ENCODE assay signal across 21 cellular contexts in genomic region chrX:13836575-13836974, GRCh38. TPM values are rescaled to one million over a fixed set of nuclear protein-coding genes. Genes with fewer than 3 reads are reported as not detected.
DNase-seq lines count a peak whose midpoint lies in the region; ATAC-seq and TF ChIP-seq lines count a peak whose summit lies in the region.
"Had no signal": no experiment of that assay in that cellular context is flagged by ENCODE, and none has a peak within 500 bp of the region (broad histone marks: within the 10 kb centered on the region; RNA-seq: fewer than 3 reads in every experiment).

No MANE protein-coding gene starts in this region.

- H3K27me3 Mint-ChIP-seq in WTC11 (ENCODE audit: low read depth): no peaks in the 10 kb centered on the region
- H3K27me3 Mint-ChIP-seq in stimulated activated naive CD8-positive, alpha-beta T cell treated with anti-CD3 and anti-CD28 coated beads, Interleukin-15, amount 100 ng/mL, for 72 hours: no peaks in the 10 kb centered on the region

- no peaks in the 10 kb centered on the region for H3K27me3 ChIP-seq in fibroblast of lung (ENCODE audit: control insufficient read depth, insufficient read depth, low read length)
- H3K27me3 ChIP-seq: Peyer's patch had no signal

- no peak overlapping the region for H3K9ac ChIP-seq in fibroblast of lung (ENCODE audit: insufficient read depth, low read length)
- H3K9ac ChIP-seq: BLaER1 had no signal

- peaks cover 54% of the 10 kb centered on the region for H3K4me1 Mint-ChIP-seq in WTC11
- H3K4me1 Mint-ChIP-seq in stimulated activated naive CD8-positive, alpha-beta T cell treated with anti-CD3 and anti-CD28 coated beads, Interleukin-15, amount 100 ng/mL, for 72 hours: no peaks in the 10 kb centered on the region
- H3K4me1 Mint-ChIP-seq: CD4-positive, alpha-beta memory T cell; IgD-negative memory B cell had no signal

- TF ChIP-seq CTCF in WTC11 (IDR thresholded peaks at IDR 0.05) (no peak), fibroblast of lung (conservative IDR thresholded peaks at IDR 0.05 in 1 of 2, IDR thresholded peaks at IDR 0.05 in 1 of 2; ENCODE audit: low read depth in 1 of 2, low read length in 2 of 2) (no peak), GM13977 (IDR thresholded peaks at IDR 0.05; ENCODE audit: extremely low read depth, insufficient read depth, missing control alignments) (no peak)

- DNase-seq in HEK293T (ENCODE audit: extremely low spot score) (no peak), WTC11 (ENCODE audit: low spot score) (no peak), fibroblast of lung (ENCODE audit: low read depth in 2 of 2) (peak; percentile 6 to 35), renal cortical epithelial cell (ENCODE audit: low read depth) (peak; percentile 19), GM03348 (ENCODE audit: low spot score) (no peak), GM13977 (ENCODE audit: low spot score) (no peak)
- DNase-seq in stimulated activated naive CD8-positive, alpha-beta T cell treated with anti-CD3 and anti-CD28 coated beads, Interleukin-15, amount 100 ng/mL, for 72 hours: no peak
- DNase-seq: CD4-positive, alpha-beta memory T cell; DMS153; GDM1; HCEC 1CT; NCI-H1105; NCI-H2081 treated with DMSO at 0.1 percent for 48 hours; NCI-H446 treated with DMSO at 0.1 percent for 48 hours; NCI-H748 treated with DMSO at 0.1 percent for 48 hours; NK-92 treated with Interleukin-12 subunit alpha and Interleukin-12 subunit beta, amount 100 ng/mL, for 24 hours; Peyer's patch had no signal

- POLR2A ChIA-PET in HEK293T (lab: Yijun Ruan, JAX) (interaction anchor here (1.5 kb wide), 1 partner anchor 193 kb away, joined by 4 read pairs; the partner anchor contains the start of gene GEMIN8), WTC11 (lab: Charles Lee) (no interaction called here)

- no peaks in the 10 kb centered on the region for H3K9me3 Mint-ChIP-seq in WTC11
- H3K9me3 Mint-ChIP-seq in stimulated activated naive CD8-positive, alpha-beta T cell treated with anti-CD3 and anti-CD28 coated beads, Interleukin-15, amount 100 ng/mL, for 72 hours: no peaks in the 10 kb centered on the region
- H3K9me3 Mint-ChIP-seq: CD4-positive, alpha-beta memory T cell; IgD-negative memory B cell had no signal

- no peak overlapping the region for H3K4me2 ChIP-seq in fibroblast of lung (ENCODE audit: extremely low read depth, insufficient read depth, low read length)
- H3K4me2 ChIP-seq: A549 had no signal

- H3K4me1 ChIP-seq in fibroblast of lung (ENCODE audit: control insufficient read depth, extremely low read depth, insufficient read depth, low read length): no peaks in the 10 kb centered on the region
- H3K4me1 ChIP-seq: A549, Peyer's patch had no signal

- ATAC-seq in WTC11: no peak
- ATAC-seq in GM21367 (IDR thresholded peaks at IDR 0.05; ENCODE audit: unreplicated experiment): no peak
- no peak for ATAC-seq in stimulated activated naive CD8-positive, alpha-beta T cell treated with anti-CD3 and anti-CD28 coated beads, Interleukin-15, amount 100 ng/mL, for 72 hours
- ATAC-seq: A549 had no signal

- CTCF ChIA-PET in HEK293T (lab: Yijun Ruan, JAX) (no interaction called here), WTC11 (lab: Charles Lee) (no interaction called here)

- H4K20me1 ChIP-seq in fibroblast of lung (ENCODE audit: control insufficient read depth, extremely low read depth, insufficient read depth, low read length): no peaks in the 10 kb centered on the region

- in situ Hi-C loops in GM13977 (cut with MboI; ENCODE audit: low pct_unique_long_range_greater_than_20kb, low sequenced_read_pairs, unreplicated experiment): no loop called here

- H3K4me3 Mint-ChIP-seq in WTC11: peak overlapping the region; percentile 30
- H3K4me3 Mint-ChIP-seq in stimulated activated naive CD8-positive, alpha-beta T cell treated with anti-CD3 and anti-CD28 coated beads, Interleukin-15, amount 100 ng/mL, for 72 hours: no peak overlapping the region
- H3K4me3 Mint-ChIP-seq: CD4-positive, alpha-beta memory T cell; IgD-negative memory B cell had no signal

- no peaks in the 10 kb centered on the region for H3K36me3 ChIP-seq in fibroblast of lung (ENCODE audit: control insufficient read depth, insufficient read depth, low read length)
- H3K36me3 ChIP-seq: BLaER1, Peyer's patch had no signal

- H3K36me3 Mint-ChIP-seq in WTC11: no peaks in the 10 kb centered on the region
- H3K36me3 Mint-ChIP-seq: CD4-positive, alpha-beta memory T cell had no signal

- no peaks in the 10 kb centered on the region for H3K9me3 ChIP-seq in fibroblast of lung (ENCODE audit: control insufficient read depth, insufficient read depth, low read depth, low read length)
- H3K9me3 ChIP-seq: A549, BLaER1, Peyer's patch had no signal

- no peak overlapping the region for H3K27ac Mint-ChIP-seq in WTC11
- H3K27ac Mint-ChIP-seq in stimulated activated naive CD8-positive, alpha-beta T cell treated with anti-CD3 and anti-CD28 coated beads, Interleukin-15, amount 100 ng/mL, for 72 hours: no peak overlapping the region
- H3K27ac Mint-ChIP-seq: CD4-positive, alpha-beta memory T cell; IgD-negative memory B cell had no signal

- H3K27ac ChIP-seq in fibroblast of lung (ENCODE audit: insufficient read depth, low read length): no peak overlapping the region
- H3K27ac ChIP-seq: A549, BLaER1, Peyer's patch had no signal

- H3K4me3 ChIP-seq in fibroblast of lung (replicated peaks in 1 of 4; ENCODE audit: control extremely low read depth in 1 of 4, insufficient read depth in 1 of 4, low read depth in 3 of 4, low read length in 4 of 4): no peak overlapping the region
- H3K4me3 ChIP-seq: A549, BLaER1, Peyer's patch had no signal

- no peaks in the 10 kb centered on the region for H3K79me2 ChIP-seq in fibroblast of lung (ENCODE audit: control insufficient read depth, insufficient read depth, low read length)

- no peak overlapping the region for H2AFZ ChIP-seq in fibroblast of lung (ENCODE audit: low read length)

TF ChIP-seq in HEK293T, 16 proteins besides CTCF, POLR2A, EP300 and RAD21:
- TF ChIP-seq BHLHE40 (IDR thresholded peaks at IDR 0.05; ENCODE audit: borderline replicate concordance) (no peak), PKNOX1 (IDR thresholded peaks at IDR 0.05) (peak; percentile 76)
TF ChIP-seq in HEK293T: peak in this region for 1.

TF ChIP-seq in WTC11, 78 proteins besides CTCF, POLR2A, EP300 and RAD21 (continues in another document):
- no peak for TF ChIP-seq ZNF423 (CRISPR knock-in tag; IDR thresholded peaks at IDR 0.05)
- no peak for TF ChIP-seq CREB1 (CRISPR knock-in tag; IDR thresholded peaks at IDR 0.05)
- no peak for TF ChIP-seq TEAD4 (CRISPR knock-in tag; IDR thresholded peaks at IDR 0.05)
- no peak for TF ChIP-seq ZNF416 (CRISPR knock-in tag; IDR thresholded peaks at IDR 0.05)
- no peak for TF ChIP-seq ZNF138 (CRISPR knock-in tag; conservative IDR thresholded peaks at IDR 0.05)
- TF ChIP-seq GRHL2 (CRISPR knock-in tag; IDR thresholded peaks at IDR 0.05; ENCODE audit: insufficient replicate concordance, severe bottlenecking): no peak
- TF ChIP-seq ZNF425 (CRISPR knock-in tag; conservative IDR thresholded peaks at IDR 0.05): no peak
- TF ChIP-seq FOXP4 (CRISPR knock-in tag; IDR thresholded peaks at IDR 0.05): no peak
- TF ChIP-seq ZMAT4 (CRISPR knock-in tag; IDR thresholded peaks at IDR 0.05): no peak
- TF ChIP-seq NR1H2 (CRISPR knock-in tag; IDR thresholded peaks at IDR 0.05): no peak
- no peak for TF ChIP-seq ZNF396 (CRISPR knock-in tag; IDR thresholded peaks at IDR 0.05; ENCODE audit: borderline replicate concordance)
- TF ChIP-seq NFYB (CRISPR knock-in tag; conservative IDR thresholded peaks at IDR 0.05; ENCODE audit: low read depth): no peak

RNA-seq across cellular contexts. Expression of gene GPM6B, which starts 19.7 kb away (rescaled TPM):
- total RNA-seq in WTC11 (2021): 99.0 to 103 TPM (median 99.8 TPM) in 3 replicates
- 0.99 and 1.0 TPM in 2 replicates for total RNA-seq in fibroblast of lung
- 5.2 TPM in 2 replicates for polyA plus RNA-seq in fibroblast of lung
- polyA plus RNA-seq in fibroblast of lung (2012): 2.0 and 2.2 TPM in 2 replicates
- polyA minus RNA-seq in fibroblast of lung (ENCODE audit: low replicate concordance): 0.31 and 17.3 TPM in 2 replicates
- 0.10 and 0.87 TPM in 2 replicates for total RNA-seq in renal cortical epithelial cell
- total RNA-seq: CD4-positive, alpha-beta memory T cell had no signal

Comparison
In these comparisons a context has a peak if more than half of its experiments do, and no peak if none do; other contexts are left out.
1. DNase-seq: peak in fibroblast of lung (2 of 2) and renal cortical epithelial cell (single experiment); none in HEK293T (single experiment), WTC11 (single experiment), GM03348 (single experiment), GM13977 (single experiment) and stimulated activated naive CD8-positive, alpha-beta T cell treated with anti-CD3 and anti-CD28 coated beads, Interleukin-15, amount 100 ng/mL, for 72 hours (0 of 2).
2. RNA of gene GPM6B, which starts 19.7 kb away (total RNA-seq): 99.0 to 103 TPM in WTC11; 0.99 to 1.0 TPM in fibroblast of lung and 0.10 to 0.87 TPM in renal cortical epithelial cell; every median in the first group is over 10 times any median in the second.